28 cellular contexts compared by ENCODE assay signal in the genomic region with DNA sequence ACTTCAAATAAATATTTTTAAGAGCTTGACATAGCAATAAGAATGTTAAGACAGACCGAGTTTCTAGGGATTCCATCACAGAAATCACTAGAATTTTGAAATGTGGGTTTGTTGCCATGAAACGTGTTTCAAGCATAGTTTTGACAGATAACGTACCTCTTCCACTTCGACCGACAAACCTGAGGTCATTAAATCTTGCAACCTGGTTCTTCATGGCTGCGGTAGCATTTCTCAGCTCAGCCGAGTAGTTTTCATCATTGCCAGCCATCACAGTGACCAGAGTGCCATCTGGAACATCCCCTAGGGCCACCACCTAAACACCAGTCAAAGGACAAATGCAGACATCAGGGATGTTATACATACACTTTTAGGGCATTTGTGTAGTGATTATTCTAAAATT.
DNase-seq lines count a peak whose midpoint lies in the region; ATAC-seq, FAIRE-seq and TF ChIP-seq lines count a peak whose summit lies in the region.
"Had no signal": no experiment of that assay in that cellular context is flagged by ENCODE, and none has a peak within 500 bp of the region (broad histone marks: within the 10 kb centered on the region; RNA-seq: fewer than 3 reads in every experiment).

No MANE protein-coding gene starts in this region.

- peak overlapping the region; percentile 80 for H3K4me3 ChIP-seq in Loucy (ENCODE audit: low read length, poor library complexity, severe bottlenecking)
- H3K4me3 ChIP-seq in smooth muscle cell: peak overlapping the region; percentile 92
- H3K4me3 ChIP-seq in small intestine (ENCODE audit: low read depth in 1 of 2, low read length in 2 of 2): no peak overlapping the region
- H3K4me3 ChIP-seq: adrenal gland, GM12878, MG63, neural progenitor cell, SK-N-MC, vagina had no signal

- H2AFZ ChIP-seq in Loucy (ENCODE audit: low read length): no peak overlapping the region
- no peak overlapping the region for H2AFZ ChIP-seq in smooth muscle cell (ENCODE audit: low read depth)
- H2AFZ ChIP-seq: neural progenitor cell had no signal

- no peaks in the 10 kb centered on the region for H3K27me3 Mint-ChIP-seq in T-helper 2 cell treated with Interferon-gamma antibody and Interleukin-4, amounts not matched to agents 5 μg/mL and 100 μg/mL, for 36 hours (ENCODE audit: low read depth)
- H3K27me3 Mint-ChIP-seq: stimulated activated naive CD8-positive, alpha-beta T cell treated with anti-CD3 and anti-CD28 coated beads, Interleukin-15, amount 100 ng/mL, for 72 hours had no signal

- H3K36me3 Mint-ChIP-seq in T-helper 2 cell treated with Interferon-gamma antibody and Interleukin-4, amounts not matched to agents 5 μg/mL and 100 μg/mL, for 36 hours (ENCODE audit: low read depth): peaks cover 77% of the 10 kb centered on the region
- H3K36me3 Mint-ChIP-seq: neural progenitor cell had no signal

- H3K9me3 ChIP-seq in Loucy (ENCODE audit: insufficient read depth, low read depth, low read length): no peaks in the 10 kb centered on the region
- H3K9me3 ChIP-seq in smooth muscle cell (replicated peaks; ENCODE audit: low read depth): no peaks in the 10 kb centered on the region
- H3K9me3 ChIP-seq in small intestine (ENCODE audit: control insufficient read depth, low read depth): no peaks in the 10 kb centered on the region
- H3K9me3 ChIP-seq: adrenal gland, Caco-2, MG63, vagina had no signal

- no peak for DNase-seq in T-helper 2 cell treated with Interferon-gamma antibody and Interleukin-4, amounts not matched to agents 5 μg/mL and 100 μg/mL, for 36 hours (ENCODE audit: low spot score)
- no peak for DNase-seq in T-helper 2 cell
- DNase-seq in epithelial cell of prostate (ENCODE audit: low read depth, low spot score): no peak
- no peak for DNase-seq in smooth muscle cell (lab: John Stamatoyannopoulos, UW; ENCODE audit: unreplicated experiment)
- DNase-seq in AG08395 (ENCODE audit: low spot score): no peak
- no peak for DNase-seq in small intestine
- DNase-seq: ACHN; activated CD4-positive, alpha-beta T cell treated with anti-CD3 and anti-CD28 coated beads, Interleukin-2, amount 50 U/mL, for 48 hours; activated T-cell treated with anti-CD3 and anti-CD28 coated beads, Interleukin-2, amount 50 U/mL, for 72 hours; adrenal gland; Caco-2; effector memory CD4-positive, alpha-beta T cell; GDM1; hippocampal formation; kidney glomerular epithelial cell; MG63; NCI-H510A treated with DMSO at 0.1 percent for 48 hours; retina; stimulated activated naive CD8-positive, alpha-beta T cell treated with anti-CD3 and anti-CD28 coated beads, Interleukin-15, amount 100 ng/mL, for 72 hours had no signal

- H4K20me1 ChIP-seq in Loucy (ENCODE audit: insufficient read depth, low read length, poor library complexity, severe bottlenecking) (peaks cover 98% of the 10 kb centered on the region), smooth muscle cell (ENCODE audit: low read depth) (peaks cover 100% of the 10 kb centered on the region)

- H3K36me3 ChIP-seq in Loucy (ENCODE audit: insufficient read depth, low read length) (peaks cover 90% of the 10 kb centered on the region), smooth muscle cell (ENCODE audit: low read depth) (peaks cover 21% of the 10 kb centered on the region), small intestine (ENCODE audit: control insufficient read depth in 2 of 2, insufficient read depth in 2 of 2, low read length in 2 of 2) (peaks cover 0 to 3% of the 10 kb centered on the region in 2 donors)
- H3K36me3 ChIP-seq: adrenal gland, neural progenitor cell had no signal

- FAIRE-seq in small intestine (lab: Jason Lieb, UNC): no peak
- FAIRE-seq: GM12878, H1, HepG2, TTC549 had no signal

- TF ChIP-seq CTCF in Loucy (conservative IDR thresholded peaks at IDR 0.05; ENCODE audit: low read length) (no peak), smooth muscle cell (IDR thresholded peaks at IDR 0.05; ENCODE audit: borderline replicate concordance, insufficient read depth, poor library complexity, severe bottlenecking) (no peak)

- ATAC-seq in GM21786 (IDR thresholded peaks at IDR 0.05; ENCODE audit: unreplicated experiment): no peak
- ATAC-seq: activated T-cell treated with anti-CD3 and anti-CD28 coated beads, Interleukin-2, amount 50 U/mL, for 72 hours; GM12878; HepG2; stimulated activated naive CD8-positive, alpha-beta T cell treated with anti-CD3 and anti-CD28 coated beads, Interleukin-15, amount 100 ng/mL, for 72 hours had no signal

- H3K27ac ChIP-seq in epithelial cell of prostate: peak overlapping the region; percentile 97
- H3K27ac ChIP-seq in smooth muscle cell (ENCODE audit: low read depth): peak overlapping the region; percentile 95
- no peak overlapping the region for H3K27ac ChIP-seq in small intestine (ENCODE audit: low read depth in 1 of 2, low read length in 1 of 2)
- H3K27ac ChIP-seq: adrenal gland, neural progenitor cell, SK-N-MC had no signal

- peak overlapping the region; percentile 53 for H3K27ac Mint-ChIP-seq in T-helper 2 cell treated with Interferon-gamma antibody and Interleukin-4, amounts not matched to agents 5 μg/mL and 100 μg/mL, for 36 hours
- H3K27ac Mint-ChIP-seq: neural progenitor cell had no signal

- peak overlapping the region; percentile 94 for H3K4me2 ChIP-seq in Loucy (ENCODE audit: low read depth, low read length, poor library complexity, severe bottlenecking)
- peak overlapping the region; percentile 99 for H3K4me2 ChIP-seq in smooth muscle cell
- H3K4me2 ChIP-seq: neural progenitor cell had no signal

- H3K4me3 Mint-ChIP-seq in T-helper 2 cell treated with Interferon-gamma antibody and Interleukin-4, amounts not matched to agents 5 μg/mL and 100 μg/mL, for 36 hours: no peak overlapping the region
- H3K4me3 Mint-ChIP-seq: neural progenitor cell; stimulated activated naive CD8-positive, alpha-beta T cell treated with anti-CD3 and anti-CD28 coated beads, Interleukin-15, amount 100 ng/mL, for 72 hours had no signal

- H3K79me2 ChIP-seq in Loucy (ENCODE audit: insufficient read depth, low read length) (peaks cover 100% of the 10 kb centered on the region), smooth muscle cell (ENCODE audit: low read depth) (peaks cover 100% of the 10 kb centered on the region)

- H3K9me3 Mint-ChIP-seq in T-helper 2 cell treated with Interferon-gamma antibody and Interleukin-4, amounts not matched to agents 5 μg/mL and 100 μg/mL, for 36 hours: no peaks in the 10 kb centered on the region
- H3K9me3 Mint-ChIP-seq: activated T-cell treated with anti-CD3 and anti-CD28 coated beads, Interleukin-2, amount 50 U/mL, for 72 hours; neural progenitor cell; stimulated activated naive CD8-positive, alpha-beta T cell treated with anti-CD3 and anti-CD28 coated beads, Interleukin-15, amount 100 ng/mL, for 72 hours had no signal

- H3F3A ChIP-seq in Loucy (ENCODE audit: low read depth): peaks cover 10% of the 10 kb centered on the region; the same call in 1 of the 2 replicates
- peaks cover 57% of the 10 kb centered on the region for H3F3A ChIP-seq in smooth muscle cell (ENCODE audit: low read depth)

- peaks cover 85% of the 10 kb centered on the region for H3K4me1 ChIP-seq in Loucy (ENCODE audit: insufficient read depth, low read length, poor library complexity, severe bottlenecking)
- H3K4me1 ChIP-seq in smooth muscle cell (ENCODE audit: low read depth): peaks cover 15% of the 10 kb centered on the region
- H3K4me1 ChIP-seq in small intestine (ENCODE audit: control insufficient read depth in 2 of 2, insufficient read depth in 1 of 2, low read depth in 1 of 2, low read length in 1 of 2): peaks cover 0 to 2% of the 10 kb centered on the region in 2 donors
- H3K4me1 ChIP-seq: adrenal gland, neural progenitor cell had no signal

- no peaks in the 10 kb centered on the region for H3K9me2 ChIP-seq in Loucy (replicated peaks; ENCODE audit: low read depth, low read length)

- H3K4me1 Mint-ChIP-seq in T-helper 2 cell treated with Interferon-gamma antibody and Interleukin-4, amounts not matched to agents 5 μg/mL and 100 μg/mL, for 36 hours (ENCODE audit: low read depth): peaks cover 53% of the 10 kb centered on the region
- H3K4me1 Mint-ChIP-seq: neural progenitor cell had no signal

- WGBS in smooth muscle cell (ENCODE audit: low lambda C conversion rate): 86% methylated on average over 7 of the region's 7 CpGs
- WGBS in small intestine, 3 donors: 90 to 92% (median 92%) methylated on average over 7 of the region's 7 CpGs

- H3K27me3 ChIP-seq in Loucy (ENCODE audit: insufficient read depth, low read length, poor library complexity, severe bottlenecking) (no peaks in the 10 kb centered on the region), smooth muscle cell (ENCODE audit: low read depth) (no peaks in the 10 kb centered on the region), small intestine (ENCODE audit: control insufficient read depth in 2 of 2, insufficient read depth in 2 of 2, low read length in 2 of 2) (no peaks in the 10 kb centered on the region)
- H3K27me3 ChIP-seq: adrenal gland, MG63, vagina had no signal

- H3K9ac ChIP-seq in Loucy (ENCODE audit: low read depth, low read length, poor library complexity, severe bottlenecking) (peak overlapping the region; percentile 78), smooth muscle cell (ENCODE audit: low read depth) (peak overlapping the region; percentile 97)
- H3K9ac ChIP-seq: neural progenitor cell had no signal

Comparison
In these comparisons a context has a peak if more than half of its experiments do, and no peak if none do; other contexts are left out.
1. H3K4me3 ChIP-seq: peak in Loucy (single experiment) and smooth muscle cell (single experiment); none in small intestine (0 of 2).
2. H3K27ac ChIP-seq: peak in epithelial cell of prostate (single experiment) and smooth muscle cell (single experiment); none in small intestine (0 of 2).